Comparison of ENCODE assay signal across 8 cellular contexts in the genomic region with DNA sequence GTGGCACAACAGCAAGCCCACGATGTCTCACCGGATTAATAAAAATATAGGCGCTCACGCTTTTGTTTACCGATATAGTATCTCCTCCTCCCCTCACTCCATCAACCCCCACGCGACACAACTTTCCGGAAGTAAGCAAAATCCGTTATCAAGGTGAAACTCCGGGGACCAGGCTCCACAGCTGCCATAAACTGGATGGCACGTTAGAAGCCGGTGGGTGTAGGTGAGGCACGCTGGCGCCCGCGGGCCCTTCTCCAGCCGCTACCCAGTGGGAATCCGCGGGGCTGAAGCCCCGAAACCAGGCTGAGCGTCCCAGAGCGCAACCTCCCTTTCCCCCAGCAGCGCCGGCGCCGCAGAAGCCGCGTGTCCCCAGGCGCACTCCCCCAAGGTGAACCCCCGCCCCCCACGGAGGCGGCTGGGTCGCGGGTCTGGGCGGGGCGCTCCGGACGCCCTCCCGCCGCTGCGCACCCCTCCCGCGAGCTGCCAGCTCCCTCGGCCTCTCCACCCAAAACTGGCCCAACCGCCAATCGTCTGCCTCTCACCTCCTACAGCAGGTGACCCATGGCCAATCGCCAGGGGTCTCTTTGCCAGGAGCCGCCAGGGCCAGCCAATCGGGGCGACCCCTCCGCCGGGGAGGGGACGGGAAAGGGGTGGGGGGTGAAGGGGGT.
DNase-seq lines count a peak whose midpoint lies in the region; ATAC-seq, FAIRE-seq and TF ChIP-seq lines count a peak whose summit lies in the region.

No MANE protein-coding gene starts in this region.

- DNase-seq in AG04450 (ENCODE audit: low read depth, low spot score) = peak; percentile 58
- peak; percentile 91 for DNase-seq in NCI-H2196 treated with DMSO at 0.1 percent for 48 hours (lab: John Stamatoyannopoulos, UW; ENCODE audit: unreplicated experiment)
- peak; percentile 79 to 86 (median 82) for DNase-seq in activated CD4-positive, CD25-positive, alpha-beta regulatory T cell (lab: John Stamatoyannopoulos, UW)
- peak; percentile 92 for DNase-seq in central memory CD4-positive, alpha-beta T cell
- peak; percentile 98 for DNase-seq in kidney
- DNase-seq in stimulated activated CD4-positive, alpha-beta T cell treated with anti-CD3 and anti-CD28 coated beads, Interleukin-12 subunit alpha, Interleukin-12 subunit beta, amount 100 ng/mL, for 48 hours (ENCODE audit: low read depth in 2 of 3, low spot score in 1 of 3) = peak; percentile 83 to 95 (median 92)

- intact Hi-C loops in kidney (cut with DNase I) = no loop called here

- CTCF ChIA-PET in AG04450 (lab: Charles Lee) = interaction anchor here (0.9 kb wide), 1 partner anchor 10 kb away, joined by 4 read pairs; no protein-coding TSS in a partner anchor

- peak overlapping the region; percentile 55 to 59 for H3K9ac ChIP-seq in kidney (ENCODE audit: low read length in 2 of 2)

- H3K27me3 ChIP-seq in AG04450 (ENCODE audit: control insufficient read depth, insufficient read depth, low read length) = no peaks in the 10 kb centered on the region

- POLR2A ChIA-PET in AG04450 (lab: Yijun Ruan, JAX) = interaction anchor here (1.0 kb wide), 1 partner anchor 105 kb away, joined by 3 read pairs; no protein-coding TSS in a partner anchor

- peak overlapping the region; percentile 21 for H3K27ac ChIP-seq in AG04450 (ENCODE audit: low read depth, low read length)
- peak overlapping the region in 1 of 2 donors; percentile 33 for H3K27ac ChIP-seq in kidney (ENCODE audit: low read depth in 2 of 2, low read length in 2 of 2)

- H3K36me3 ChIP-seq in kidney (ENCODE audit: control insufficient read depth in 1 of 2, insufficient read depth in 2 of 2, low read length in 2 of 2) = no peaks in the 10 kb centered on the region

- TF ChIP-seq CTCF in AG04450 (IDR thresholded peaks at IDR 0.05; ENCODE audit: low read depth, low read length) (no peak), kidney (IDR thresholded peaks at IDR 0.05; ENCODE audit: borderline replicate concordance, extremely low read depth, insufficient read depth) (no peak)

- peaks cover 18 to 21% of the 10 kb centered on the region in 2 donors for H3K4me1 ChIP-seq in kidney (ENCODE audit: control insufficient read depth in 1 of 2, insufficient read depth in 1 of 2, low read depth in 1 of 2, low read length in 2 of 2)

- peak overlapping the region; percentile 75 for H3K4me3 ChIP-seq in AG04450 (ENCODE audit: low read depth, low read length)
- peak overlapping the region; percentile 81 to 87 for H3K4me3 ChIP-seq in kidney (ENCODE audit: low read length in 2 of 2)

- ATAC-seq in GM18909 (IDR thresholded peaks at IDR 0.05; ENCODE audit: poor library complexity, unreplicated experiment) (peak; percentile 95), HG03139 (IDR thresholded peaks at IDR 0.05; ENCODE audit: unreplicated experiment) (peak; percentile 94)

- FAIRE-seq in kidney (lab: Jason Lieb, UNC) = no peak

- no peaks in the 10 kb centered on the region; the same call in 1 of the 2 replicates for H3K9me3 ChIP-seq in AG04450 (ENCODE audit: control insufficient read depth, insufficient read depth, low read length)
- no peaks in the 10 kb centered on the region for H3K9me3 ChIP-seq in kidney (ENCODE audit: control insufficient read depth in 1 of 2, low read length in 2 of 2)
